8 cellular contexts compared by ENCODE assay signal in the genomic region with DNA sequence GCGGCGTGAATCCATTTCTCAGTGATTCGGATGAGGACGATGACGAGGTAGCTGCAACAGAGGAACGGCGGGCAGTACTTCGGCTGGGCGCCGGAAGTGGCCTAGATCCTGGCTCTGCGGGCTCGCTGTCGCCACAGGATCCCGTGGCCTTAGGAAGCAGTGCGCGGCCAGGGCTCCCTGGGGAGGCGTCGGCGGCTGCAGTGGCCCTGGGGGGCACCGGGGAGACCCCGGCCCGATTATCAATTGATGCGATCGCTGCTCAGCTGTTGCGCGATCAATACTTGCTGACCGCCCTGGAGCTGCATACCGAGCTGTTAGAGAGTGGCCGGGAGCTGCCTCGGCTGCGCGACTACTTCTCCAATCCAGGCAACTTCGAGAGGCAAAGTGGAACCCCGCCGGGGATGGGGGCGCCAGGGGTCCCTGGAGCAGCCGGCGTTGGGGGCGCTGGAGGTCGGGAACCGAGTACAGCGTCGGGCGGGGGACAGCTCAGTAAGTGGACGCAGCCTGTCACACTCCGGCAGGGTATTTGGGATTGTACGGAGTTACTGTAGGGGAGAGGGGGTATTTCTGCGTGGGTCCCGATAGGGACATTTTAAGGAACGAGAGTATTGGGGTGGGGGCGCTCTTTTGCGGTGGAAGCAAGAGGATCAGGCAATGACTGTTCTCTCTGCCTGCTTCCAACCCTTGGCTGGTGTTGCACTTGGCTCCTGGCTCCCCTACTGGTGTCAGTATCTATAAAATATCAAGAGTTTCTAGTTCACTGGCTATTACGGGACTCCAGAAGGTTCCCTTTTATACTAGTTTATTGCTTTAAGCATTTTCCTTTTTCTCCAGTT. TPM values are rescaled to one million over a fixed set of nuclear protein-coding genes. Genes with fewer than 3 reads are reported as not detected.
A peak's percentile ranks its signal among the peaks of the same experiment; 100 is the strongest.
DNase-seq lines count a peak whose midpoint lies in the region; ATAC-seq and TF ChIP-seq lines count a peak whose summit lies in the region.

No MANE protein-coding gene starts in this region.

- POLR2A ChIA-PET in AG04450 (lab: Yijun Ruan, JAX) (interaction anchor here (0.7 to 0.9 kb wide), 2 partner anchors 9 to 13 kb away, joined by 3 to 5 read pairs; no protein-coding TSS in a partner anchor), MCF 10A (lab: Yijun Ruan, JAX) (interaction anchor here (0.6 to 9.5 kb wide), 36 partner anchors 7 to 732 kb away, joined by 3 to 146 read pairs (median 5); a partner anchor contains a TSS)

- peak overlapping the region; percentile 96 for H3K9ac ChIP-seq in HUES6 (ENCODE audit: low read length)

- peaks cover 5% of the 10 kb centered on the region for H3K9me3 Mint-ChIP-seq in MCF 10A (ENCODE audit: unreplicated experiment)

- peaks cover 12% of the 10 kb centered on the region for H3K36me3 Mint-ChIP-seq in MCF 10A (ENCODE audit: insufficient read depth, unreplicated experiment)

- H3K27me3 ChIP-seq in AG04450 (ENCODE audit: control insufficient read depth, insufficient read depth, low read length) (no peaks in the 10 kb centered on the region), HUES6 (ENCODE audit: control insufficient read depth, insufficient read depth, low read length) (no peaks in the 10 kb centered on the region)

- peak overlapping the region; percentile 48 for H3K27ac ChIP-seq in AG04450 (ENCODE audit: low read depth, low read length)
- H3K27ac ChIP-seq in HUES6 (ENCODE audit: low read depth, low read length): peak overlapping the region; percentile 83; the same call in 1 of the 2 replicates
- H3K27ac ChIP-seq in skin epidermis: peak overlapping the region; percentile 56 to 94 (median 88)

- peak overlapping the region; percentile 95 for H3K4me3 ChIP-seq in AG04450 (ENCODE audit: low read depth, low read length)
- peak overlapping the region; percentile 98 for H3K4me3 ChIP-seq in HUES6 (ENCODE audit: low read depth, low read length)
- H3K4me3 ChIP-seq in skin epidermis: peak overlapping the region; percentile 69 to 100 (median 97)

- CTCF ChIA-PET in AG04450 (lab: Charles Lee) (interaction anchor here (0.9 to 2.8 kb wide), 3 partner anchors 11 to 62 kb away, joined by 3 to 25 read pairs (median 4); no protein-coding TSS in a partner anchor), MCF 10A (lab: Yijun Ruan, JAX) (interaction anchor here (0.7 to 3.7 kb wide), 11 partner anchors 12 to 646 kb away, joined by 3 to 40 read pairs (median 3); no protein-coding TSS in a partner anchor)

- H3K4me3 Mint-ChIP-seq in MCF 10A (ENCODE audit: unreplicated experiment): peak overlapping the region; percentile 100

- peak; percentile 60 for ATAC-seq in SK-N-SH treated with all-trans-retinoic acid at 6 μM for 48 hours

- TF ChIP-seq CTCF in AG04450 (IDR thresholded peaks at IDR 0.05; ENCODE audit: low read depth, low read length) (no peak), GM13976 (IDR thresholded peaks at IDR 0.05; ENCODE audit: borderline replicate concordance, control extremely low read depth, extremely low read depth, insufficient read depth, missing control alignments) (no peak), MCF 10A (IDR thresholded peaks at IDR 0.05; ENCODE audit: unreplicated experiment) (no peak)

- in situ Hi-C loops in GM13976 (cut with MboI; ENCODE audit: low sequenced_read_pairs, unreplicated experiment): loop anchor here (25.0 kb wide), 3 partner anchors 250 to 800 kb away; no protein-coding TSS in a partner anchor

- H3K36me3 ChIP-seq in HUES6 (ENCODE audit: control insufficient read depth, insufficient read depth, low read length): no peaks in the 10 kb centered on the region

- no peaks in the 10 kb centered on the region for H3K27me3 Mint-ChIP-seq in MCF 10A (ENCODE audit: insufficient read depth, unreplicated experiment)

- no peaks in the 10 kb centered on the region for H3K4me1 ChIP-seq in HUES6 (ENCODE audit: control insufficient read depth, insufficient read depth, low read length)

- peaks cover 11% of the 10 kb centered on the region for H3K4me1 Mint-ChIP-seq in MCF 10A (ENCODE audit: insufficient read depth, unreplicated experiment)

- H3K27ac Mint-ChIP-seq in MCF 10A (ENCODE audit: low read depth, unreplicated experiment): peak overlapping the region; percentile 95

- intact Hi-C loops in MCF 10A (cut with micrococcal nuclease): loop anchor here (10.0 kb wide), 2 partner anchors 337 to 787 kb away; a partner anchor contains a TSS

- peaks cover 8% of the 10 kb centered on the region; the same call in 1 of the 2 replicates for H3K9me3 ChIP-seq in AG04450 (ENCODE audit: control insufficient read depth, insufficient read depth, low read length)
- no peaks in the 10 kb centered on the region for H3K9me3 ChIP-seq in HUES6 (ENCODE audit: control insufficient read depth, insufficient read depth, low read depth, low read length)

- no peak for DNase-seq in AG04450 (ENCODE audit: low read depth, low spot score)
- peak; percentile 25 for DNase-seq in GM13976 (ENCODE audit: low spot score)
- peak; percentile 33 for DNase-seq in MCF 10A (ENCODE audit: unreplicated experiment)
- peak; percentile 23 for DNase-seq in iPS-NIHi11 (ENCODE audit: low spot score)
- DNase-seq in mesenteric fat pad (ENCODE audit: low spot score): no peak

- TSS peak; percentile 34 for BruUV-seq in MCF 10A (replicated peaks; lab: Mats Ljungman, UMichigan)

TF ChIP-seq in SK-N-SH treated with all-trans-retinoic acid at 6 μM for 48 hours, 23 proteins besides CTCF, POLR2A, EP300 and RAD21 (continues in another document):
- TF ChIP-seq, protein P1, sequence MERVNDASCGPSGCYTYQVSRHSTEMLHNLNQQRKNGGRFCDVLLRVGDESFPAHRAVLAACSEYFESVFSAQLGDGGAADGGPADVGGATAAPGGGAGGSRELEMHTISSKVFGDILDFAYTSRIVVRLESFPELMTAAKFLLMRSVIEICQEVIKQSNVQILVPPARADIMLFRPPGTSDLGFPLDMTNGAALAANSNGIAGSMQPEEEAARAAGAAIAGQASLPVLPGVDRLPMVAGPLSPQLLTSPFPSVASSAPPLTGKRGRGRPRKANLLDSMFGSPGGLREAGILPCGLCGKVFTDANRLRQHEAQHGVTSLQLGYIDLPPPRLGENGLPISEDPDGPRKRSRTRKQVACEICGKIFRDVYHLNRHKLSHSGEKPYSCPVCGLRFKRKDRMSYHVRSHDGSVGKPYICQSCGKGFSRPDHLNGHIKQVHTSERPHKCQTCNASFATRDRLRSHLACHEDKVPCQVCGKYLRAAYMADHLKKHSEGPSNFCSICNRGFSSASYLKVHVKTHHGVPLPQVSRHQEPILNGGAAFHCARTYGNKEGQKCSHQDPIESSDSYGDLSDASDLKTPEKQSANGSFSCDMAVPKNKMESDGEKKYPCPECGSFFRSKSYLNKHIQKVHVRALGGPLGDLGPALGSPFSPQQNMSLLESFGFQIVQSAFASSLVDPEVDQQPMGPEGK (CRISPR knock-in tag; IDR thresholded peaks at IDR 0.05; ENCODE audit: borderline replicate concordance): no peak
- TF ChIP-seq, protein P2, sequence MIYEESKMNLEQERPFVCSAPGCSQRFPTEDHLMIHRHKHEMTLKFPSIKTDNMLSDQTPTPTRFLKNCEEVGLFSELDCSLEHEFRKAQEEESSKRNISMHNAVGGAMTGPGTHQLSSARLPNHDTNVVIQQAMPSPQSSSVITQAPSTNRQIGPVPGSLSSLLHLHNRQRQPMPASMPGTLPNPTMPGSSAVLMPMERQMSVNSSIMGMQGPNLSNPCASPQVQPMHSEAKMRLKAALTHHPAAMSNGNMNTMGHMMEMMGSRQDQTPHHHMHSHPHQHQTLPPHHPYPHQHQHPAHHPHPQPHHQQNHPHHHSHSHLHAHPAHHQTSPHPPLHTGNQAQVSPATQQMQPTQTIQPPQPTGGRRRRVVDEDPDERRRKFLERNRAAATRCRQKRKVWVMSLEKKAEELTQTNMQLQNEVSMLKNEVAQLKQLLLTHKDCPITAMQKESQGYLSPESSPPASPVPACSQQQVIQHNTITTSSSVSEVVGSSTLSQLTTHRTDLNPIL (CRISPR knock-in tag; IDR thresholded peaks at IDR 0.05; ENCODE audit: low read depth): no peak
- TF ChIP-seq CSDC2 (CRISPR knock-in tag; IDR thresholded peaks at IDR 0.05): no peak
- TF ChIP-seq ZNF565 (CRISPR knock-in tag; conservative IDR thresholded peaks at IDR 0.05; ENCODE audit: low read depth): no peak
- TF ChIP-seq, protein P3, sequence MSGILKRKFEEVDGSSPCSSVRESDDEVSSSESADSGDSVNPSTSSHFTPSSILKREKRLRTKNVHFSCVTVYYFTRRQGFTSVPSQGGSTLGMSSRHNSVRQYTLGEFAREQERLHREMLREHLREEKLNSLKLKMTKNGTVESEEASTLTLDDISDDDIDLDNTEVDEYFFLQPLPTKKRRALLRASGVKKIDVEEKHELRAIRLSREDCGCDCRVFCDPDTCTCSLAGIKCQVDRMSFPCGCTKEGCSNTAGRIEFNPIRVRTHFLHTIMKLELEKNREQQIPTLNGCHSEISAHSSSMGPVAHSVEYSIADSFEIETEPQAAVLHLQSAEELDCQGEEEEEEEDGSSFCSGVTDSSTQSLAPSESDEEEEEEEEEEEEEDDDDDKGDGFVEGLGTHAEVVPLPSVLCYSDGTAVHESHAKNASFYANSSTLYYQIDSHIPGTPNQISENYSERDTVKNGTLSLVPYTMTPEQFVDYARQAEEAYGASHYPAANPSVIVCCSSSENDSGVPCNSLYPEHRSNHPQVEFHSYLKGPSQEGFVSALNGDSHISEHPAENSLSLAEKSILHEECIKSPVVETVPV (CRISPR knock-in tag; IDR thresholded peaks at IDR 0.05): no peak
- TF ChIP-seq, protein P4, sequence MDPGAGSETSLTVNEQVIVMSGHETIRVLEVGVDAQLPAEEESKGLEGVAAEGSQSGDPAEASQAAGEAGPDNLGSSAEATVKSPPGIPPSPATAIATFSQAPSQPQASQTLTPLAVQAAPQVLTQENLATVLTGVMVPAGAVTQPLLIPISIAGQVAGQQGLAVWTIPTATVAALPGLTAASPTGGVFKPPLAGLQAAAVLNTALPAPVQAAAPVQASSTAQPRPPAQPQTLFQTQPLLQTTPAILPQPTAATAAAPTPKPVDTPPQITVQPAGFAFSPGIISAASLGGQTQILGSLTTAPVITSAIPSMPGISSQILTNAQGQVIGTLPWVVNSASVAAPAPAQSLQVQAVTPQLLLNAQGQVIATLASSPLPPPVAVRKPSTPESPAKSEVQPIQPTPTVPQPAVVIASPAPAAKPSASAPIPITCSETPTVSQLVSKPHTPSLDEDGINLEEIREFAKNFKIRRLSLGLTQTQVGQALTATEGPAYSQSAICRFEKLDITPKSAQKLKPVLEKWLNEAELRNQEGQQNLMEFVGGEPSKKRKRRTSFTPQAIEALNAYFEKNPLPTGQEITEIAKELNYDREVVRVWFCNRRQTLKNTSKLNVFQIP (CRISPR knock-in tag; IDR thresholded peaks at IDR 0.05; ENCODE audit: borderline replicate concordance, low read depth): no peak
- TF ChIP-seq BACH2 (CRISPR knock-in tag; IDR thresholded peaks at IDR 0.05; ENCODE audit: borderline replicate concordance): no peak
- no peak for TF ChIP-seq TCF4 (CRISPR knock-in tag; IDR thresholded peaks at IDR 0.05; ENCODE audit: borderline replicate concordance)
- no peak for TF ChIP-seq RARB (CRISPR knock-in tag; IDR thresholded peaks at IDR 0.05)

RNA-seq across cellular contexts. Expression of a gene that starts 0.7 kb away (rescaled TPM):
- polyA plus RNA-seq in AG04450 (2011; rRNA removed): 14.5 and 20.3 TPM in 2 replicates
- polyA minus RNA-seq in AG04450 (2011; rRNA and poly(A)+ RNA removed): 53.3 and 74.7 TPM in 2 replicates
- total RNA-seq in MCF 10A (2022) (20.7 and 24.7 TPM in 2 replicates), mesenteric fat pad (23.0 TPM)

RNA-seq across cellular contexts. Expression of a gene that starts 0.9 kb away (rescaled TPM):
- polyA plus RNA-seq in AG04450 (2011; rRNA removed): 25.1 and 33.7 TPM in 2 replicates
- 45.3 and 63.5 TPM in 2 replicates for polyA minus RNA-seq in AG04450 (2011; rRNA and poly(A)+ RNA removed)
- total RNA-seq in MCF 10A (2022) (29.4 and 29.5 TPM in 2 replicates), mesenteric fat pad (23.2 TPM)

Comparison
In these comparisons a context has a peak if more than half of its experiments do, and no peak if none do; other contexts are left out.
1. DNase-seq: peak in GM13976 (single experiment), MCF 10A (single experiment) and iPS-NIHi11 (single experiment); none in AG04450 (single experiment) and mesenteric fat pad (single experiment).
2. Peak in every context shown above with its lines, with median percentiles within 50 percentile points of each other: H3K27ac ChIP-seq and H3K4me3 ChIP-seq.